ENCODE assay signal across 8 cellular contexts in genomic region chr3:179929091-179929529, GRCh38.
A peak's percentile ranks its signal among the peaks of the same experiment; 100 is the strongest.
DNase-seq lines count a peak whose midpoint lies in the region; ATAC-seq and TF ChIP-seq lines count a peak whose summit lies in the region.

No MANE protein-coding gene starts in this region.

- no peaks in the 10 kb centered on the region for H3K36me3 ChIP-seq in iPS DF 6.9 (ENCODE audit: control insufficient read depth, insufficient read depth, low read length)

- H3K4me1 ChIP-seq in iPS DF 6.9 (ENCODE audit: control insufficient read depth, insufficient read depth, low read length), result no peaks in the 10 kb centered on the region

- H3K4me3 ChIP-seq in LNCaP clone FGC (ENCODE audit: low read depth, low read length) (no peak overlapping the region), iPS DF 6.9 (ENCODE audit: low read length) (no peak overlapping the region)

- ATAC-seq in GM21381 (IDR thresholded peaks at IDR 0.05; ENCODE audit: unreplicated experiment) (peak; percentile 56), GM18505 (IDR thresholded peaks at IDR 0.05; ENCODE audit: unreplicated experiment) (no peak)

- H3K9me3 ChIP-seq in iPS DF 6.9 (ENCODE audit: control insufficient read depth, insufficient read depth, low read length), result no peaks in the 10 kb centered on the region

- no peaks in the 10 kb centered on the region for H3K27me3 ChIP-seq in iPS DF 6.9 (ENCODE audit: control insufficient read depth, insufficient read depth, low read length)

- TF ChIP-seq CTCF in LNCaP clone FGC (IDR thresholded peaks at IDR 0.05; ENCODE audit: control insufficient read depth, extremely low read depth, insufficient read depth), result peak; percentile 92

- no peak overlapping the region for H3K27ac ChIP-seq in iPS DF 6.9 (ENCODE audit: low read length)

- peak; percentile 74 for DNase-seq in D341Med (ENCODE audit: low spot score)
- no peak for DNase-seq in LNCaP clone FGC (ENCODE audit: low read depth)
- peak; percentile 79 for DNase-seq in RPMI8226
- peak in 31 of 56 donors; percentile 1 to 82 (median 34) for DNase-seq in amygdala (lab: John Stamatoyannopoulos, UW)
- peak; percentile 31 for DNase-seq in iPS DF 6.9 (ENCODE audit: low read depth, low spot score)
- DNase-seq in stimulated activated CD4-positive, alpha-beta T cell treated with anti-CD3 and anti-CD28 coated beads, Interleukin-15, amount 100 ng/mL, for 24 hours, result peak; percentile 65

- WGBS in iPS DF 6.9 (ENCODE audit: insufficient coverage, insufficient read length), result no CpG with 5 or more reads among the region's 1 CpG

- TF ChIP-seq POLR2A in GM18505 (IDR thresholded peaks at IDR 0.05; ENCODE audit: borderline replicate concordance, extremely low read depth, insufficient read depth, insufficient read length), result no peak
